In the genomic region with DNA sequence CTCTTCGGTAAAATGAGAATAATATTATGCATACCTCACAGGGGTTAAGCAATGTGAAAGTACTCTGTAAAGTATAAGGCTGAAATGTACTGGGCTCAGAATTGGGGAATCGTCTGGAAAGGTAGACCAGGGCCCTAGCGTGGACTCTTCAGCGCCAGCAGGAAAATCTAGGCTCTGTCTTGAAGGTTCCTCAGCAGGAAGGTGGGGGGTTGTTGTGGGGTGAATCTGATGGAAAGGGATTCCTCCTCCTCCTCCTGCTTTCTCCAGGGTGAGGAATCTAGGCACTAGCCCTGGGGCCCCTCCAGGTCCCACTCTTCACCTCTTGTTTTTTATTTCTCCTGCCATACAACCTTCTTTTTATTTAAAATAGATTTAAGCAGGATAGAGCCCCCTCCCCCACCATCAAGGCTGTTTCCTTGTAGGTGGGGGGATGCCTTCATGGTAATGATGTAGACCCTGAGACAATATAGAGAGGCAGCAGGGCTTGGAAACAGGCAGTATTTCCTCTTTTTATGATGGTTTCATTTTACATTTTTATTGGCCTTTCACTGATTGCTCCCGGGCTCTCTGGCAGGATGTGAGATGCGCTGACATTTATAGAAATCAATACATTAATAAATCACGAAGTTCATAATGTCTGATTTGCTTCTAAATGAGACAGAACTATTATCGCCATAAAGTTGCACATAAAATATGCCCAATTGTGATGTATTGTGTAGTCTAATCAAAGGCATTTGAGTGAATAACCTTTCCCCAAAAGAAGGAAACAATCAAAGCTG, we compare ENCODE assay signal across 25 cellular contexts.
DNase-seq lines count a peak whose midpoint lies in the region; ATAC-seq, FAIRE-seq and TF ChIP-seq lines count a peak whose summit lies in the region.
"Had no signal": no experiment of that assay in that cellular context is flagged by ENCODE, and none has a peak within 500 bp of the region (broad histone marks: within the 10 kb centered on the region; RNA-seq: fewer than 3 reads in every experiment).

No MANE protein-coding gene starts in this region.

- no peaks in the 10 kb centered on the region for H3K79me1 ChIP-seq in H1 (ENCODE audit: low read depth, low read length)

- H4K91ac ChIP-seq in H1 (replicated peaks; ENCODE audit: insufficient read length, low read length) = no peak overlapping the region

- H3K9me2 ChIP-seq in GM23338 (ENCODE audit: insufficient read depth) = no peaks in the 10 kb centered on the region; the same call in 1 of the 2 replicates
- H3K9me2 ChIP-seq in MM.1S (replicated peaks; ENCODE audit: insufficient read depth, low read length) = no peaks in the 10 kb centered on the region

- H3K36me3 ChIP-seq in GM23338 (ENCODE audit: insufficient read depth) (no peaks in the 10 kb centered on the region), H7 (replicated peaks; ENCODE audit: control insufficient read depth, insufficient read depth, low read length) (no peaks in the 10 kb centered on the region), H1 (ENCODE audit: control insufficient read depth in 2 of 4, insufficient read depth in 4 of 4, low read length in 3 of 4) (no peaks in the 10 kb centered on the region), heart right ventricle (no peaks in the 10 kb centered on the region), pancreas (no peaks in the 10 kb centered on the region), MM.1S (replicated peaks; ENCODE audit: insufficient read depth, low read length) (no peaks in the 10 kb centered on the region)
- H3K36me3 ChIP-seq: BE2C had no signal

- no peak for TF ChIP-seq POLR2A in H1 (IDR thresholded peaks at IDR 0.05; ENCODE audit: control extremely low read depth in 1 of 2, low read depth in 2 of 2, low read length in 2 of 2)

- CTCF ChIA-PET in H1 (lab: Charles Lee; ENCODE audit: partially characterized antibody) = interaction anchor here (1.0 to 3.5 kb wide), 3 partner anchors 12 to 87 kb away, joined by 4 to 15 read pairs (median 14); no protein-coding TSS in a partner anchor

- WGBS in H1 (ENCODE audit: extremely low coverage in 1 of 2, insufficient coverage in 1 of 2, insufficient read length in 1 of 2, insufficient replicate concordance in 2 of 2, low coverage in 1 of 2, low lambda C conversion rate in 2 of 2, missing lambda C conversion rate in 1 of 2), 2 experiments = 86% methylated on average over 7 of the region's 8 CpGs; no CpG with 5 or more reads in 1 of the 2 experiments
- 71 to 82% methylated on average over 7 of the region's 8 CpGs for WGBS in heart right ventricle, 2 donors
- WGBS in pancreas, 2 donors = 44 to 47% methylated on average over 7 of the region's 8 CpGs

- no peak overlapping the region for H2BK120ac ChIP-seq in H1 (replicated peaks; ENCODE audit: low read depth, low read length)

- H2AFZ ChIP-seq in GM23338 = peak overlapping the region; percentile 90
- no peak overlapping the region for H2AFZ ChIP-seq in H1 (ENCODE audit: low read length)
- H2AFZ ChIP-seq in MM.1S (ENCODE audit: low read length) = no peak overlapping the region

- H3K9ac ChIP-seq in H1 (replicated peaks in 1 of 4; ENCODE audit: extremely low read depth in 1 of 4, low read depth in 3 of 4, low read length in 3 of 4) (no peak overlapping the region), MM.1S (ENCODE audit: low read length) (no peak overlapping the region)

- POLR2A ChIA-PET in H1 (lab: Charles Lee; ENCODE audit: partially characterized antibody) = no interaction called here

- no peak overlapping the region for H3K27ac ChIP-seq in GM23338 (ENCODE audit: low read depth)
- H3K27ac ChIP-seq in H1 (ENCODE audit: low read depth, low read length) = no peak overlapping the region
- no peak overlapping the region for H3K27ac ChIP-seq in heart right ventricle
- no peak overlapping the region for H3K27ac ChIP-seq in pancreas
- no peak overlapping the region for H3K27ac ChIP-seq in MM.1S (ENCODE audit: low read length)
- H3K27ac ChIP-seq: HL-60 had no signal

- H3K27me3 Mint-ChIP-seq in GM23338 (ENCODE audit: insufficient read depth, low read depth, poor library complexity) = peaks cover 5% of the 10 kb centered on the region

- H3K27ac Mint-ChIP-seq in GM23338 = no peak overlapping the region
- H3K27ac Mint-ChIP-seq: CD4-positive, CD25-positive, alpha-beta regulatory T cell had no signal

- H3K27me3 ChIP-seq in GM23338 (ENCODE audit: insufficient read depth) (no peaks in the 10 kb centered on the region), H7 (ENCODE audit: control insufficient read depth, insufficient read depth, low read length) (no peaks in the 10 kb centered on the region), H1 (replicated peaks in 1 of 4; ENCODE audit: control insufficient read depth in 3 of 4, extremely low read depth in 1 of 4, insufficient read depth in 3 of 4, low read length in 3 of 4) (no peaks in the 10 kb centered on the region), heart right ventricle (peaks cover 0 to 7% (median 0%) of the 10 kb centered on the region in 7 donors), pancreas (no peaks in the 10 kb centered on the region), MM.1S (replicated peaks; ENCODE audit: insufficient read depth, low read length) (no peaks in the 10 kb centered on the region)
- H3K27me3 ChIP-seq: BE2C had no signal

- H2AK5ac ChIP-seq in H1 (ENCODE audit: low read depth, low read length) = no peak overlapping the region

- H3K79me2 ChIP-seq in GM23338 (replicated peaks; ENCODE audit: insufficient read depth) (no peaks in the 10 kb centered on the region), H1 (ENCODE audit: control insufficient read depth in 1 of 2, insufficient read depth in 2 of 2, low read length in 2 of 2) (no peaks in the 10 kb centered on the region), MM.1S (ENCODE audit: low read length) (no peaks in the 10 kb centered on the region)

- H3K4me1 ChIP-seq in GM23338 (ENCODE audit: insufficient read depth) = peaks cover 6% of the 10 kb centered on the region; the same call in 1 of the 2 replicates
- H3K4me1 ChIP-seq in H1 (replicated peaks in 1 of 4; ENCODE audit: control insufficient read depth in 3 of 4, insufficient read depth in 4 of 4, low read length in 3 of 4) = no peaks in the 10 kb centered on the region
- no peaks in the 10 kb centered on the region for H3K4me1 ChIP-seq in heart right ventricle
- H3K4me1 ChIP-seq in pancreas = no peaks in the 10 kb centered on the region
- H3K4me1 ChIP-seq in MM.1S (ENCODE audit: low read length) = no peaks in the 10 kb centered on the region
- H3K4me1 ChIP-seq: BE2C had no signal

- no peak for DNase-seq in GM23338 (ENCODE audit: low spot score)
- DNase-seq in H7 = peak; percentile 32
- peak; percentile 8 for DNase-seq in NCI-H69 (lab: John Stamatoyannopoulos, UW)
- no peak for DNase-seq in H1 (ENCODE audit: low read depth in 1 of 2, low spot score in 2 of 2)
- DNase-seq in heart right ventricle = no peak
- DNase-seq in pancreas = no peak
- no peak for DNase-seq in MM.1S
- DNase-seq: ACHN; BE2C; C1 segment of cervical spinal cord; CD4-positive, CD25-positive, alpha-beta regulatory T cell; CD8-positive, alpha-beta memory T cell; COR-L47; DMS 273 treated with DMSO at 0.1 percent for 48 hours; DMS53; DND-41; EL; IMR-90 had no signal

- H3K23ac ChIP-seq in H1 (ENCODE audit: insufficient read length) = no peak overlapping the region

- H3F3A ChIP-seq in GM23338 (replicated peaks; ENCODE audit: low read depth) (no peaks in the 10 kb centered on the region), MM.1S (ENCODE audit: insufficient read depth, low read length) (no peaks in the 10 kb centered on the region)

- intact Hi-C loops in heart right ventricle (cut with DNase I) = no loop called here
- intact Hi-C loops in pancreas (cut with DNase I) = no loop called here

- no peak overlapping the region for H4K8ac ChIP-seq in H1 (ENCODE audit: extremely low read depth, insufficient read depth, low read length)

- H3K14ac ChIP-seq in H1 (ENCODE audit: insufficient read length) = no peak overlapping the region

- peak; percentile 56 for ATAC-seq in GM23338
- ATAC-seq in heart right ventricle = no peak
- no peak for ATAC-seq in pancreas
- ATAC-seq: K562 had no signal

- H3K36me3 Mint-ChIP-seq in GM23338 (ENCODE audit: low read depth) = no peaks in the 10 kb centered on the region
- H3K36me3 Mint-ChIP-seq: CD4-positive, CD25-positive, alpha-beta regulatory T cell; CD8-positive, alpha-beta memory T cell had no signal

- no peak overlapping the region for H3K4me3 Mint-ChIP-seq in GM23338
- H3K4me3 Mint-ChIP-seq: CD4-positive, CD25-positive, alpha-beta regulatory T cell; CD8-positive, alpha-beta memory T cell had no signal

- no peak for TF ChIP-seq EP300 in H1 (IDR thresholded peaks at IDR 0.05; ENCODE audit: borderline replicate concordance in 1 of 2, low read depth in 2 of 2, low read length in 2 of 2)

- H3K9me3 ChIP-seq in H1 (ENCODE audit: insufficient read depth in 2 of 2, low read depth in 1 of 2, low read length in 1 of 2) (no peaks in the 10 kb centered on the region), heart right ventricle (peaks cover 0 to 8% (median 0%) of the 10 kb centered on the region in 11 donors), pancreas (no peaks in the 10 kb centered on the region), MM.1S (replicated peaks; ENCODE audit: insufficient read depth, low read length) (no peaks in the 10 kb centered on the region)
- H3K9me3 ChIP-seq: BE2C had no signal

- TF ChIP-seq RAD21 in H1 (IDR thresholded peaks at IDR 0.05 in 1 of 2, conservative IDR thresholded peaks at IDR 0.05 in 1 of 2; ENCODE audit: low read depth in 2 of 2, low read length in 2 of 2) = no peak

- no peak overlapping the region for H4K5ac ChIP-seq in H1 (ENCODE audit: insufficient read length, low read depth, low read length)

- TF ChIP-seq CTCF in GM23338 (conservative IDR thresholded peaks at IDR 0.05; ENCODE audit: low read depth in 2 of 2) (no peak), H1 (IDR thresholded peaks at IDR 0.05; ENCODE audit: control extremely low read depth in 1 of 3, insufficient read depth in 1 of 3, low read depth in 1 of 3, low read length in 3 of 3) (no peak), heart right ventricle (IDR thresholded peaks at IDR 0.05) (no peak), pancreas (IDR thresholded peaks at IDR 0.05) (no peak), MM.1S (IDR thresholded peaks at IDR 0.05; ENCODE audit: low read length) (no peak)

- H4K20me1 ChIP-seq in GM23338 (replicated peaks; ENCODE audit: insufficient read depth) (no peaks in the 10 kb centered on the region), H1 (replicated peaks in 1 of 2; ENCODE audit: control insufficient read depth in 1 of 2, insufficient read depth in 2 of 2, low read length in 2 of 2) (no peaks in the 10 kb centered on the region), MM.1S (ENCODE audit: insufficient read depth, low read length) (no peaks in the 10 kb centered on the region)

- 0 out of 2 replicates have a peak overlapping the region, but pooled peaks have one; percentile 50 for H2BK15ac ChIP-seq in H1 (ENCODE audit: low read length)

- H3K4me1 Mint-ChIP-seq in GM23338 = peaks cover 12% of the 10 kb centered on the region
- H3K4me1 Mint-ChIP-seq: CD4-positive, CD25-positive, alpha-beta regulatory T cell; CD8-positive, alpha-beta memory T cell had no signal

- H3K23me2 ChIP-seq in H1 (ENCODE audit: low read depth, low read length) = no peaks in the 10 kb centered on the region

- H2BK12ac ChIP-seq in H1 (ENCODE audit: low read depth, low read length) = no peak overlapping the region

- no peak overlapping the region for H2BK5ac ChIP-seq in H1 (ENCODE audit: low read depth, low read length)

- H3K4me3 ChIP-seq in GM23338 = no peak overlapping the region
- H3K4me3 ChIP-seq in H7 (ENCODE audit: insufficient read depth, low read depth, low read length) = no peak overlapping the region
- H3K4me3 ChIP-seq in H1 (ENCODE audit: extremely low read depth in 1 of 4, insufficient read depth in 2 of 4, low read depth in 3 of 4, low read length in 4 of 4) = no peak overlapping the region
- H3K4me3 ChIP-seq in heart right ventricle = no peak overlapping the region
- no peak overlapping the region for H3K4me3 ChIP-seq in pancreas
- no peak overlapping the region for H3K4me3 ChIP-seq in MM.1S (ENCODE audit: low read length)
- H3K4me3 ChIP-seq: K562 had no signal

- no peak overlapping the region for H3K4ac ChIP-seq in H1 (replicated peaks; ENCODE audit: insufficient read length, low read depth, low read length)

- no peak overlapping the region for H2BK20ac ChIP-seq in H1 (ENCODE audit: low read length)

- FAIRE-seq in H1 (lab: Jason Lieb, UNC) (no peak), pancreas (lab: Jason Lieb, UNC) (no peak)
- FAIRE-seq: A204.1, G401.6, GM12891, GM19239, H54, K562 had no signal

- H3K4me2 ChIP-seq in GM23338 (peak overlapping the region; percentile 15; the same call in 1 of the 2 replicates), H1 (ENCODE audit: insufficient read depth in 1 of 2, low read depth in 2 of 2, low read length in 2 of 2) (no peak overlapping the region), MM.1S (ENCODE audit: low read depth, low read length) (no peak overlapping the region)

- H3K9me3 Mint-ChIP-seq in GM23338 = peaks cover 4% of the 10 kb centered on the region; the same call in 2 of the 3 replicates
- H3K9me3 Mint-ChIP-seq: CD4-positive, CD25-positive, alpha-beta regulatory T cell had no signal

- no peak overlapping the region for H3K18ac ChIP-seq in H1 (ENCODE audit: extremely low read depth, low read length)

- no peak overlapping the region for H3K56ac ChIP-seq in H1 (replicated peaks; ENCODE audit: insufficient read length, low read depth, low read length)

Comparison
In these comparisons a context has a peak if more than half of its experiments do, and no peak if none do; other contexts are left out.
1. DNase-seq: peak in H7 (single experiment) and NCI-H69 (single experiment); none in GM23338 (single experiment), H1 (0 of 2), heart right ventricle (0 of 2), pancreas (0 of 6) and MM.1S (single experiment).